In genomic region chr9:132125944-132126720, GRCh38 we compare ENCODE assay signal across 15 cellular contexts. TPM values are rescaled to one million over a fixed set of nuclear protein-coding genes. Genes with fewer than 3 reads are reported as not detected.
DNase-seq lines count a peak whose midpoint lies in the region; ATAC-seq lines count a peak whose summit lies in the region.
"Had no signal": no experiment of that assay in that cellular context is flagged by ENCODE, and none has a peak within 500 bp of the region (broad histone marks: within the 10 kb centered on the region; RNA-seq: fewer than 3 reads in every experiment).

No MANE protein-coding gene starts in this region.

- peaks cover 70 to 97% of the 10 kb centered on the region in 2 experiments for H3K27me3 ChIP-seq in mesenchymal stem cell (ENCODE audit: control insufficient read depth in 1 of 2, insufficient read depth in 1 of 2, low read length in 2 of 2)
- H3K27me3 ChIP-seq: body of pancreas, ovary had no signal

- H3K9ac ChIP-seq in mesenchymal stem cell (ENCODE audit: low read length): no peak overlapping the region

- H3K23ac ChIP-seq in mesenchymal stem cell (ENCODE audit: low read length in 2 of 2): no peak overlapping the region

- no peak overlapping the region for H4K91ac ChIP-seq in mesenchymal stem cell (ENCODE audit: low read length)

- no peak overlapping the region for H2BK5ac ChIP-seq in mesenchymal stem cell (ENCODE audit: low read depth, low read length, poor library complexity, severe bottlenecking)

- no peak overlapping the region for H2AFZ ChIP-seq in mesenchymal stem cell (ENCODE audit: low read depth, low read length)

- H2BK15ac ChIP-seq in mesenchymal stem cell (ENCODE audit: low read depth, poor library complexity, severe bottlenecking): no peak overlapping the region

- peak; percentile 90 to 92 for ATAC-seq in activated CD4-positive, CD25-positive, alpha-beta regulatory T cell treated with anti-CD3 and anti-CD28 coated beads, Interleukin-2, amount 50 U/mL, for 24 hours
- no peak for ATAC-seq in HG03378 (IDR thresholded peaks at IDR 0.05; ENCODE audit: unreplicated experiment)
- ATAC-seq: body of pancreas, GM12878 had no signal

- no peak overlapping the region for H2BK120ac ChIP-seq in mesenchymal stem cell (ENCODE audit: low read depth, low read length)

- no peak overlapping the region for H3K14ac ChIP-seq in mesenchymal stem cell (ENCODE audit: low read length in 2 of 2)

- H3K79me1 ChIP-seq in mesenchymal stem cell (replicated peaks; ENCODE audit: low read length, poor library complexity, severe bottlenecking): no peaks in the 10 kb centered on the region

- no peak overlapping the region for H3K4me2 ChIP-seq in mesenchymal stem cell (ENCODE audit: low read length, poor library complexity, severe bottlenecking)

- no peak for DNase-seq in activated CD4-positive, CD25-positive, alpha-beta regulatory T cell (lab: John Stamatoyannopoulos, UW)
- DNase-seq in NCI-H510A treated with DMSO at 0.1 percent for 48 hours (lab: John Stamatoyannopoulos, UW) (peak; percentile 56), mesenchymal stem cell (no peak), NCI-H2196 treated with DMSO at 0.1 percent for 48 hours (lab: John Stamatoyannopoulos, UW; ENCODE audit: unreplicated experiment) (no peak)
- peak; percentile 4 for DNase-seq in activated naive CD8-positive, alpha-beta T cell treated with anti-CD3 and anti-CD28 coated beads, Interleukin-2, amount 50 U/mL, for 16 hours (ENCODE audit: low read depth, low spot score)
- peak in 2 of 3 experiments; percentile 2 to 5 for DNase-seq in stimulated activated CD4-positive, alpha-beta T cell treated with anti-CD3 and anti-CD28 coated beads, TNF-alpha, amount 100 ng/mL, for 4 hours (ENCODE audit: low read depth in 3 of 3)
- DNase-seq: body of pancreas, hippocampal formation, NCI-H446 treated with DMSO at 0.1 percent for 48 hours, ovary had no signal

- no peak overlapping the region for H4K8ac ChIP-seq in mesenchymal stem cell (ENCODE audit: low read length)

- no peaks in the 10 kb centered on the region for H3K4me1 ChIP-seq in mesenchymal stem cell (ENCODE audit: control insufficient read depth, insufficient read depth, low read depth, low read length)
- H3K4me1 ChIP-seq: body of pancreas had no signal

- no peak overlapping the region for H3K4ac ChIP-seq in mesenchymal stem cell (ENCODE audit: low read depth in 1 of 2, low read length in 2 of 2)

- H2BK12ac ChIP-seq in mesenchymal stem cell (ENCODE audit: low read length in 2 of 2): no peak overlapping the region

- no peak overlapping the region for H3K27ac ChIP-seq in mesenchymal stem cell (ENCODE audit: low read length, poor library complexity, severe bottlenecking)
- H3K27ac ChIP-seq: body of pancreas, HL-60, ovary had no signal

- no peak overlapping the region for H3K18ac ChIP-seq in mesenchymal stem cell (ENCODE audit: low read depth in 1 of 2, low read length in 2 of 2)

- H3K9me3 ChIP-seq in mesenchymal stem cell (ENCODE audit: control insufficient read depth, low read length): no peaks in the 10 kb centered on the region
- H3K9me3 ChIP-seq: body of pancreas, ovary had no signal

- H3K36me3 ChIP-seq in mesenchymal stem cell (ENCODE audit: control insufficient read depth in 1 of 2, insufficient read depth in 2 of 2, low read depth in 1 of 2, low read length in 2 of 2): no peaks in the 10 kb centered on the region
- H3K36me3 ChIP-seq: ovary had no signal

- 76% methylated on average over 20 of the region's 21 CpGs for WGBS in mesenchymal stem cell

- no peak overlapping the region for H2AK5ac ChIP-seq in mesenchymal stem cell (ENCODE audit: low read length, severe bottlenecking)

- peak overlapping the region in 1 of 2 experiments; percentile 42 for H3K4me3 ChIP-seq in mesenchymal stem cell (ENCODE audit: insufficient read depth in 1 of 2, low read depth in 1 of 2, low read length in 2 of 2)
- H3K4me3 ChIP-seq: body of pancreas, GM12878, lung, ovary had no signal

RNA-seq across cellular contexts. Expression of gene NTNG2, which starts 35.7 kb away (rescaled TPM):
- polyA plus RNA-seq in mesenchymal stem cell (2013, experiment 1 of 2): 0.99 TPM
- 0.85 TPM for polyA plus RNA-seq in mesenchymal stem cell (2013, experiment 2 of 2)

RNA-seq across cellular contexts. Expression of gene MED27, which starts 46.5 kb away (rescaled TPM):
- 22.9 TPM for polyA plus RNA-seq in mesenchymal stem cell (2013, experiment 1 of 2)
- polyA plus RNA-seq in mesenchymal stem cell (2013, experiment 2 of 2): 23.3 TPM

Comparison
In these comparisons a context has a peak if more than half of its experiments do, and no peak if none do; other contexts are left out.
1. DNase-seq: peak in NCI-H510A treated with DMSO at 0.1 percent for 48 hours (single experiment), activated naive CD8-positive, alpha-beta T cell treated with anti-CD3 and anti-CD28 coated beads, Interleukin-2, amount 50 U/mL, for 16 hours (single experiment) and stimulated activated CD4-positive, alpha-beta T cell treated with anti-CD3 and anti-CD28 coated beads, TNF-alpha, amount 100 ng/mL, for 4 hours (2 of 3); none in activated CD4-positive, CD25-positive, alpha-beta regulatory T cell (0 of 4), mesenchymal stem cell (single experiment) and NCI-H2196 treated with DMSO at 0.1 percent for 48 hours (single experiment).